8 cellular contexts compared by ENCODE assay signal in genomic region chr5:146203872-146204192, GRCh38.
DNase-seq lines count a peak whose midpoint lies in the region; ATAC-seq and TF ChIP-seq lines count a peak whose summit lies in the region.

No MANE protein-coding gene starts in this region.

- H3K9ac ChIP-seq in mucosa of stomach (ENCODE audit: low read length) = peak overlapping the region; percentile 92

- no peaks in the 10 kb centered on the region for H3K9me2 ChIP-seq in DOHH2 (replicated peaks; ENCODE audit: control insufficient read depth, low read length)

- peak overlapping the region; percentile 64 for H3K4me2 ChIP-seq in DOHH2 (ENCODE audit: low read length)

- H4K20me1 ChIP-seq in DOHH2 (ENCODE audit: control insufficient read depth, insufficient read depth, low read depth, low read length) = peaks cover 4% of the 10 kb centered on the region

- TF ChIP-seq CTCF in DOHH2 (IDR thresholded peaks at IDR 0.05; ENCODE audit: low read depth, low read length, poor library complexity, severe bottlenecking) = no peak

- H3K27me3 ChIP-seq in DOHH2 (ENCODE audit: control insufficient read depth, low read length) (no peaks in the 10 kb centered on the region), mucosa of stomach (ENCODE audit: control insufficient read depth, insufficient read depth, low read length) (no peaks in the 10 kb centered on the region)

- ATAC-seq in HG03066 (IDR thresholded peaks at IDR 0.05; ENCODE audit: low read depth, unreplicated experiment) = peak; percentile 9
- no peak for ATAC-seq in GM21786 (IDR thresholded peaks at IDR 0.05; ENCODE audit: unreplicated experiment)

- no peaks in the 10 kb centered on the region; the same call in 1 of the 2 replicates for H3K36me3 ChIP-seq in DOHH2 (ENCODE audit: control insufficient read depth, low read length)
- H3K36me3 ChIP-seq in mucosa of stomach (ENCODE audit: control insufficient read depth, insufficient read depth, low read length) = no peaks in the 10 kb centered on the region

- DNase-seq in caudate nucleus (lab: John Stamatoyannopoulos, UW) (peak in 3 of 61 donors; percentile 17 to 37 (median 33)), NCI-H2029 treated with DMSO at 0.1 percent for 48 hours (lab: John Stamatoyannopoulos, UW) (no peak), GF-D8 (lab: John Stamatoyannopoulos, UW) (no peak), NCI-H526 treated with DMSO at 0.1 percent for 48 hours (lab: John Stamatoyannopoulos, UW) (no peak)

- H3F3A ChIP-seq in DOHH2 (ENCODE audit: control insufficient read depth, insufficient read depth) = peaks cover 11% of the 10 kb centered on the region; the same call in 1 of the 2 replicates

- H3K4me1 ChIP-seq in DOHH2 (ENCODE audit: control insufficient read depth, low read length) (peaks cover 32% of the 10 kb centered on the region), mucosa of stomach (ENCODE audit: control insufficient read depth, insufficient read depth, low read length) (peaks cover 5% of the 10 kb centered on the region)

- H3K4me3 ChIP-seq in DOHH2 (ENCODE audit: low read length) (peak overlapping the region; percentile 88), mucosa of stomach (ENCODE audit: low read length) (peak overlapping the region; percentile 75)

- H3K9me3 ChIP-seq in DOHH2 (ENCODE audit: control insufficient read depth, insufficient read depth, low read length) (no peaks in the 10 kb centered on the region), mucosa of stomach (ENCODE audit: control insufficient read depth, low read length) (no peaks in the 10 kb centered on the region)

- H3K27ac ChIP-seq in DOHH2 (ENCODE audit: low read depth, low read length) (peak overlapping the region; percentile 49), caudate nucleus (ENCODE audit: low read depth, low read length) (peak overlapping the region; percentile 72)

- H3K79me2 ChIP-seq in DOHH2 (ENCODE audit: control insufficient read depth, low read length) = peaks cover 53% of the 10 kb centered on the region
